In genomic region chr1:205049479-205049878, GRCh38 we compare ENCODE assay signal across 36 cellular contexts. TPM values are rescaled to one million over a fixed set of nuclear protein-coding genes. Genes with fewer than 3 reads are reported as not detected.
DNase-seq lines count a peak whose midpoint lies in the region; ATAC-seq, FAIRE-seq and TF ChIP-seq lines count a peak whose summit lies in the region.
"Had no signal": no experiment of that assay in that cellular context is flagged by ENCODE, and none has a peak within 500 bp of the region (broad histone marks: within the 10 kb centered on the region; RNA-seq: fewer than 3 reads in every experiment).

No MANE protein-coding gene starts in this region.

- intact Hi-C loops in Panc1 (cut with micrococcal nuclease; ENCODE audit: unreplicated experiment) (no loop called here), pancreas (cut with DNase I) (no loop called here)

- no peak for FAIRE-seq in pancreas (lab: Jason Lieb, UNC)
- FAIRE-seq: astrocyte, GM12891, kidney had no signal

- ATAC-seq in Panc1, result peak; percentile 53
- peak in 3 of 4 donors; percentile 23 to 77 (median 58) for ATAC-seq in pancreas
- no peak for ATAC-seq in GM21381 (IDR thresholded peaks at IDR 0.05; ENCODE audit: unreplicated experiment)
- ATAC-seq in GM21825 (IDR thresholded peaks at IDR 0.05; ENCODE audit: unreplicated experiment), result no peak
- ATAC-seq: activated naive CD4-positive, alpha-beta T cell treated with anti-CD3 and anti-CD28 coated beads, Interleukin-2, amount 50 U/mL, for 72 hours; natural killer cell treated with Interleukin-12 subunit alpha and Interleukin-12 subunit beta and Interleukin-15 and Interleukin-18, amount 100 ng/mL, for 72 hours; stimulated activated naive CD8-positive, alpha-beta T cell treated with anti-CD3 and anti-CD28 coated beads, Interleukin-15, Interleukin-2, amounts not matched to agents 100 U/mL and 50 U/mL, for 24 hours; WTC11 had no signal

- peaks cover 11% of the 10 kb centered on the region; the same call in 1 of the 2 replicates for H3K27me3 ChIP-seq in Panc1 (ENCODE audit: control insufficient read depth, insufficient read depth, low read length)
- no peaks in the 10 kb centered on the region for H3K27me3 ChIP-seq in pancreas
- H3K27me3 ChIP-seq: thyroid gland had no signal

- POLR2A ChIA-PET in Panc1 (lab: Charles Lee), result no interaction called here

- no peak overlapping the region for H3K27ac ChIP-seq in Panc1 (ENCODE audit: low read length)
- H3K27ac ChIP-seq in pancreas, result no peak overlapping the region
- H3K27ac ChIP-seq: BLaER1, GM23248, heart right ventricle, RWPE1, spleen, thyroid gland had no signal

- H3K36me3 ChIP-seq in Panc1 (ENCODE audit: control insufficient read depth, insufficient read depth, low read length) (no peaks in the 10 kb centered on the region), pancreas (no peaks in the 10 kb centered on the region)
- H3K36me3 ChIP-seq: BLaER1, heart right ventricle, spleen, thyroid gland had no signal

- H3K4me3 ChIP-seq in Panc1 (ENCODE audit: low read depth in 2 of 2, low read length in 2 of 2) (no peak overlapping the region), pancreas (no peak overlapping the region)
- H3K4me3 ChIP-seq: BLaER1, GM23248, heart right ventricle, spleen, thyroid gland had no signal

- WGBS in pancreas, 2 donors, result 35 to 36% methylated on average over 6 of the region's 6 CpGs

- in situ Hi-C loops in Panc1 (cut with HindIII; ENCODE audit: low pct_unique_long_range_greater_than_20kb, low sequenced_read_pairs), result no loop called here

- DNase-seq in Ammon's horn (ENCODE audit: low spot score), result peak; percentile 77
- no peak for DNase-seq in Panc1 (ENCODE audit: low read depth, low spot score)
- DNase-seq in glutamatergic neuron, result no peak
- peak in 2 of 6 donors; percentile 20 to 35 for DNase-seq in pancreas
- no peak for DNase-seq in NCI-H2227 (lab: John Stamatoyannopoulos, UW; ENCODE audit: unreplicated experiment)
- DNase-seq: activated CD4-positive, alpha-beta T cell treated with anti-CD3 and anti-CD28 coated beads, Interleukin-2, amount 10 ng/mL, durations not matched to agents 24 days and 14 days; activated effector memory CD4-positive, alpha-beta T cell treated with Interleukin-2 at 50 U/mL for 16 hours; DMS53; endodermal cell; GM23248; heart right ventricle; Kasumi-1; kidney; NCI-H1436; NCI-H2081 treated with DMSO at 0.1 percent for 48 hours; NCI-H345; NCI-H774; spleen; stimulated activated CD4-positive, alpha-beta T cell treated with anti-CD3 and anti-CD28 coated beads, Interleukin-2, amount 100 ng/mL, for 24 hours; stimulated activated naive CD8-positive, alpha-beta T cell treated with anti-CD3 and anti-CD28 coated beads, Interleukin-15, Interleukin-2, amounts not matched to agents 100 U/mL and 50 U/mL, for 24 hours; thyroid gland had no signal

- H3K4me1 ChIP-seq in Panc1 (ENCODE audit: control insufficient read depth, insufficient read depth, low read length), result no peaks in the 10 kb centered on the region
- no peaks in the 10 kb centered on the region for H3K4me1 ChIP-seq in pancreas
- H3K4me1 ChIP-seq: heart right ventricle, spleen, thyroid gland had no signal

- no peaks in the 10 kb centered on the region for H3K36me3 Mint-ChIP-seq in glutamatergic neuron (ENCODE audit: unreplicated experiment)
- H3K36me3 Mint-ChIP-seq: activated naive CD4-positive, alpha-beta T cell treated with anti-CD3 and anti-CD28 coated beads, Interleukin-2, amount 50 U/mL, for 72 hours; natural killer cell treated with Interleukin-12 subunit alpha and Interleukin-12 subunit beta and Interleukin-15 and Interleukin-18, amount 100 ng/mL, for 72 hours; WTC11 had no signal

- peaks cover 18% of the 10 kb centered on the region for H3K27me3 Mint-ChIP-seq in glutamatergic neuron (ENCODE audit: unreplicated experiment)

- no peak overlapping the region for H3K4me3 Mint-ChIP-seq in glutamatergic neuron (ENCODE audit: unreplicated experiment)
- H3K4me3 Mint-ChIP-seq: activated CD4-positive, alpha-beta T cell treated with anti-CD3 and anti-CD28 coated beads, Interleukin-2, amount 10 ng/mL, durations not matched to agents 24 days and 14 days; central memory CD8-positive, alpha-beta T cell; dendritic cell treated with granulocyte-macrophage colony-stimulating factor and Interleukin-4, amounts not matched to agents 40 ng/mL and 50 ng/mL, for 4 days; endodermal cell; natural killer cell treated with Interleukin-12 subunit alpha and Interleukin-12 subunit beta and Interleukin-15 and Interleukin-18, amount 100 ng/mL, for 72 hours; WTC11 had no signal

- H3K9me3 Mint-ChIP-seq in glutamatergic neuron (ENCODE audit: unreplicated experiment), result peaks cover 10% of the 10 kb centered on the region
- H3K9me3 Mint-ChIP-seq: activated CD4-positive, alpha-beta T cell treated with anti-CD3 and anti-CD28 coated beads, Interleukin-2, amount 10 ng/mL, durations not matched to agents 24 days and 14 days; activated naive CD4-positive, alpha-beta T cell treated with anti-CD3 and anti-CD28 coated beads, Interleukin-2, amount 50 U/mL, for 72 hours; central memory CD8-positive, alpha-beta T cell; dendritic cell treated with granulocyte-macrophage colony-stimulating factor and Interleukin-4, amounts not matched to agents 40 ng/mL and 50 ng/mL, for 4 days; endodermal cell; natural killer cell treated with Interleukin-12 subunit alpha and Interleukin-12 subunit beta and Interleukin-15 and Interleukin-18, amount 100 ng/mL, for 72 hours; WTC11 had no signal

- H3K9me3 ChIP-seq in Panc1 (ENCODE audit: control insufficient read depth, insufficient read depth, low read depth, low read length) (no peaks in the 10 kb centered on the region), pancreas (no peaks in the 10 kb centered on the region)
- H3K9me3 ChIP-seq: BLaER1, heart right ventricle, spleen, thyroid gland had no signal

- H3K27ac Mint-ChIP-seq in glutamatergic neuron (ENCODE audit: unreplicated experiment), result peak overlapping the region; percentile 29
- H3K27ac Mint-ChIP-seq: activated CD4-positive, alpha-beta T cell treated with anti-CD3 and anti-CD28 coated beads, Interleukin-2, amount 10 ng/mL, durations not matched to agents 24 days and 14 days; dendritic cell treated with granulocyte-macrophage colony-stimulating factor and Interleukin-4, amounts not matched to agents 40 ng/mL and 50 ng/mL, for 4 days; endodermal cell; natural killer cell treated with Interleukin-12 subunit alpha and Interleukin-12 subunit beta and Interleukin-15 and Interleukin-18, amount 100 ng/mL, for 72 hours; WTC11 had no signal

- TF ChIP-seq CTCF in Panc1 (IDR thresholded peaks at IDR 0.05), result no peak
- no peak for TF ChIP-seq CTCF in glutamatergic neuron (IDR thresholded peaks at IDR 0.05; ENCODE audit: partially characterized antibody, unreplicated experiment)
- TF ChIP-seq CTCF in pancreas (IDR thresholded peaks at IDR 0.05), result no peak

- BruUV-seq in Panc1 (replicated peaks; lab: Mats Ljungman, UMichigan), result no TSS peak

- peaks cover 63% of the 10 kb centered on the region for H3K4me1 Mint-ChIP-seq in glutamatergic neuron (ENCODE audit: low read depth, unreplicated experiment)
- H3K4me1 Mint-ChIP-seq: activated CD4-positive, alpha-beta T cell treated with anti-CD3 and anti-CD28 coated beads, Interleukin-2, amount 10 ng/mL, durations not matched to agents 24 days and 14 days; central memory CD8-positive, alpha-beta T cell; endodermal cell had no signal

- CTCF ChIA-PET in Panc1 (lab: Charles Lee), result interaction anchor here (0.6 to 1.1 kb wide), 2 partner anchors 12 to 107 kb away, joined by 3 read pairs; no protein-coding TSS in a partner anchor

RNA-seq across cellular contexts. Expression of gene CNTN2, which starts 6.5 kb away (rescaled TPM):
- total RNA-seq in Panc1 (2021; ENCODE audit: unreplicated experiment) (not detected), glutamatergic neuron (ENCODE audit: unreplicated experiment) (208 TPM), pancreas (under 1 TPM in 5 of 6 donors, not detected in 1; 0.09 to 0.44 (median 0.25) TPM)
- not detected for polyA plus RNA-seq in Panc1 (2012; ENCODE audit: insufficient read length)
- under 1 TPM; 0.09 to 0.27 TPM for polyA plus RNA-seq in pancreas
- total RNA-seq: activated CD4-positive, alpha-beta T cell treated with anti-CD3 and anti-CD28 coated beads, Interleukin-2, amount 10 ng/mL, durations not matched to agents 24 days and 14 days; activated CD8-positive, alpha-beta memory T cell treated with anti-CD3 and anti-CD28 coated beads for 36 hours; activated naive CD4-positive, alpha-beta T cell treated with anti-CD3 and anti-CD28 coated beads, Interleukin-2, amount 50 U/mL, for 72 hours; GM23248; lung microvascular endothelial cell; natural killer cell treated with Interleukin-12 subunit alpha and Interleukin-12 subunit beta and Interleukin-15 and Interleukin-18, amount 100 ng/mL, for 72 hours; osteocyte; T-helper 1 cell treated with Interleukin-12 subunit alpha and Interleukin-12 subunit beta and Interleukin-4 antibody, amounts not matched to agents 30 ng/mL and 1 ng/mL, for 36 hours had no signal
- polyA plus RNA-seq: GM23248 had no signal

RNA-seq across cellular contexts. Expression of gene TMEM81, which starts 34.8 kb away (rescaled TPM):
- total RNA-seq in Panc1 (2021; ENCODE audit: unreplicated experiment), result 4.0 TPM
- 3.1 TPM for polyA plus RNA-seq in Panc1 (2012; ENCODE audit: insufficient read length)
- 9.3 TPM for total RNA-seq in glutamatergic neuron (ENCODE audit: unreplicated experiment)
- 1 to 10 TPM in 4 of 6 donors, under 1 TPM in 2; 0.67 to 2.5 (median 1.2) TPM for total RNA-seq in pancreas
- 1 to 10 TPM; 2.0 to 2.4 TPM for polyA plus RNA-seq in pancreas

Comparison
In these comparisons a context has a peak if more than half of its experiments do, and no peak if none do; other contexts are left out.
1. ATAC-seq: peak in Panc1 (single experiment) and pancreas (3 of 4); none in GM21381 (single experiment) and GM21825 (single experiment).
2. RNA of gene CNTN2, which starts 6.5 kb away (total RNA-seq): 208 TPM in glutamatergic neuron (single experiment); 0.09 to 0.44 TPM in pancreas and not detected in Panc1 (single experiment); every median in the first group is over 100 times any median in the second.